15 cellular contexts compared by ENCODE assay signal in genomic region chr2:148493822-148494563, GRCh38.
DNase-seq lines count a peak whose midpoint lies in the region; ATAC-seq, FAIRE-seq and TF ChIP-seq lines count a peak whose summit lies in the region.
"Had no signal": no experiment of that assay in that cellular context is flagged by ENCODE, and none has a peak within 500 bp of the region (broad histone marks: within the 10 kb centered on the region; RNA-seq: fewer than 3 reads in every experiment).

No MANE protein-coding gene starts in this region.

- CTCF ChIA-PET in K562 (lab: Yijun Ruan, JAX; ENCODE audit: low intra/inter-chr PET ratio) = interaction anchor here (0.7 kb wide), 1 partner anchor 571 kb away, joined by 3 read pairs; no protein-coding TSS in a partner anchor

- H2AFZ ChIP-seq in K562 (ENCODE audit: low read depth, low read length) = peak overlapping the region; percentile 64
- H2AFZ ChIP-seq: PC-9 had no signal

- ATAC-seq in GM18858 (IDR thresholded peaks at IDR 0.05; ENCODE audit: unreplicated experiment) = peak; percentile 58
- peak; percentile 59 for ATAC-seq in GM21619 (IDR thresholded peaks at IDR 0.05; ENCODE audit: unreplicated experiment)
- peak; percentile 72 for ATAC-seq in HG03432 (IDR thresholded peaks at IDR 0.05; ENCODE audit: unreplicated experiment)
- ATAC-seq in K562 = no peak
- ATAC-seq in stimulated activated naive CD8-positive, alpha-beta T cell treated with anti-CD3 and anti-CD28 coated beads, Interleukin-15, Interleukin-2, amounts not matched to agents 100 U/mL and 50 U/mL, for 24 hours = no peak
- no peak for ATAC-seq in effector memory CD8-positive, alpha-beta T cell (replicated peaks)
- ATAC-seq: activated T-cell treated with anti-CD3 and anti-CD28 coated beads, Interleukin-2, amount 50 U/mL, for 72 hours had no signal

- no peaks in the 10 kb centered on the region for H3K79me2 ChIP-seq in K562 (ENCODE audit: control insufficient read depth, insufficient read depth, low read length)

- DNase-seq in K562 (ENCODE audit: extremely low read depth in 1 of 4, low spot score in 3 of 4) (no peak), right atrium auricular region (ENCODE audit: low spot score) (no peak), NCI-H526 (lab: John Stamatoyannopoulos, UW) (no peak)
- no peak for DNase-seq in stimulated activated naive CD8-positive, alpha-beta T cell treated with anti-CD3 and anti-CD28 coated beads, Interleukin-15, Interleukin-2, amounts not matched to agents 100 U/mL and 50 U/mL, for 24 hours
- no peak for DNase-seq in effector memory CD8-positive, alpha-beta T cell
- DNase-seq: activated T-cell treated with anti-CD3 and anti-CD28 coated beads, Interleukin-2, amount 50 U/mL, for 72 hours; brain microvascular endothelial cell; mesenchymal stem cell; PC-9 had no signal

- H3K9ac ChIP-seq in K562 (ENCODE audit: insufficient read depth in 1 of 2, low read depth in 2 of 2, low read length in 2 of 2) = no peak overlapping the region
- H3K9ac ChIP-seq: BLaER1 had no signal

- no peak for TF ChIP-seq POLR2A in K562 (conservative IDR thresholded peaks at IDR 0.05)

- intact Hi-C loops in K562 (cut with micrococcal nuclease) = no loop called here

- H3K36me3 Mint-ChIP-seq in effector memory CD8-positive, alpha-beta T cell (ENCODE audit: insufficient read depth) = peaks cover 10% of the 10 kb centered on the region

- BruUV-seq in K562 (replicated peaks; lab: Mats Ljungman, UMichigan) = no TSS peak

- TF ChIP-seq CTCF in K562 (IDR thresholded peaks at IDR 0.05 in 2 of 3, conservative IDR thresholded peaks at IDR 0.05 in 1 of 3; ENCODE audit: insufficient read depth in 2 of 3, low read depth in 1 of 3, low read length in 3 of 3) (no peak), right atrium auricular region (IDR thresholded peaks at IDR 0.05) (no peak)

- WGBS in K562 (ENCODE audit: insufficient coverage, low coverage, missing lambda C conversion rate) = 5% methylated on average over 2 of the region's 2 CpGs

- no peaks in the 10 kb centered on the region for H3K27me3 Mint-ChIP-seq in effector memory CD8-positive, alpha-beta T cell

- H3K36me3 ChIP-seq in K562 (ENCODE audit: control insufficient read depth, insufficient read depth, low read length) (no peaks in the 10 kb centered on the region), right atrium auricular region (peaks cover 12% of the 10 kb centered on the region)
- H3K36me3 ChIP-seq: brain microvascular endothelial cell, thoracic aorta had no signal

- H3K27ac ChIP-seq in K562 (ENCODE audit: extremely low read depth, low read depth, low read length) = no peak overlapping the region
- no peak overlapping the region for H3K27ac ChIP-seq in right atrium auricular region
- H3K27ac ChIP-seq: BLaER1, brain microvascular endothelial cell, PC-9, thoracic aorta, VCaP had no signal

- H3K9me3 Mint-ChIP-seq in effector memory CD8-positive, alpha-beta T cell = no peaks in the 10 kb centered on the region
- H3K9me3 Mint-ChIP-seq: activated T-cell treated with anti-CD3 and anti-CD28 coated beads, Interleukin-2, amount 50 U/mL, for 72 hours had no signal

- POLR2A ChIA-PET in K562 (lab: Yijun Ruan, JAX) = interaction anchor here (0.7 kb wide), 1 partner anchor 11 kb away, joined by 3 read pairs; no protein-coding TSS in a partner anchor

- H3K27me3 ChIP-seq in K562 (ENCODE audit: control insufficient read depth in 2 of 2, insufficient read depth in 2 of 2, low read length in 2 of 2) (no peaks in the 10 kb centered on the region), right atrium auricular region (no peaks in the 10 kb centered on the region)
- H3K27me3 ChIP-seq: BLaER1, brain microvascular endothelial cell had no signal

- H3K4me1 ChIP-seq in K562 (replicated peaks in 1 of 2; ENCODE audit: control insufficient read depth in 2 of 2, insufficient read depth in 2 of 2, low read length in 2 of 2) = no peaks in the 10 kb centered on the region; a peak in 1 of 5 replicates
- H3K4me1 ChIP-seq in right atrium auricular region = no peaks in the 10 kb centered on the region

- FAIRE-seq in K562 (lab: Jason Lieb, UNC) = no peak

- H3K9me1 ChIP-seq in K562 (ENCODE audit: control insufficient read depth, insufficient read depth, low read length) = no peaks in the 10 kb centered on the region

- in situ Hi-C loops in K562 (cut with MboI) = no loop called here

- no peak for TF ChIP-seq RAD21 in K562 (CRISPR knock-in tag; conservative IDR thresholded peaks at IDR 0.05 in 1 of 2, IDR thresholded peaks at IDR 0.05 in 1 of 2)

- H3K27ac Mint-ChIP-seq in effector memory CD8-positive, alpha-beta T cell = no peak overlapping the region
- H3K27ac Mint-ChIP-seq: activated T-cell treated with anti-CD3 and anti-CD28 coated beads, Interleukin-2, amount 50 U/mL, for 72 hours had no signal

- no peak overlapping the region for H3K4me3 Mint-ChIP-seq in effector memory CD8-positive, alpha-beta T cell
- H3K4me3 Mint-ChIP-seq: activated T-cell treated with anti-CD3 and anti-CD28 coated beads, Interleukin-2, amount 50 U/mL, for 72 hours had no signal

- H3K4me1 Mint-ChIP-seq in effector memory CD8-positive, alpha-beta T cell (ENCODE audit: low read depth in 2 of 2) = no peaks in the 10 kb centered on the region

- TF ChIP-seq EP300 in K562 (IDR thresholded peaks at IDR 0.05; ENCODE audit: low read length) = no peak

- no peaks in the 10 kb centered on the region for H3K9me3 ChIP-seq in K562 (replicated peaks; ENCODE audit: control insufficient read depth, insufficient read depth, low read depth, low read length)
- H3K9me3 ChIP-seq in right atrium auricular region = no peaks in the 10 kb centered on the region
- H3K9me3 ChIP-seq: BLaER1, thoracic aorta had no signal

- H3K4me3 ChIP-seq in K562 (no peak overlapping the region), right atrium auricular region (no peak overlapping the region)
- H3K4me3 ChIP-seq: BLaER1, PC-9, thoracic aorta had no signal

- no peaks in the 10 kb centered on the region for H4K20me1 ChIP-seq in K562 (replicated peaks; ENCODE audit: control insufficient read depth, insufficient read depth, low read length)
- H4K20me1 ChIP-seq: BLaER1 had no signal

- H3K4me2 ChIP-seq in K562 (ENCODE audit: insufficient read depth, low read length) = no peak overlapping the region
- H3K4me2 ChIP-seq: BLaER1, PC-9 had no signal

TF ChIP-seq in K562, 482 proteins besides CTCF, POLR2A, EP300 and RAD21 (continues in another document):
- TF ChIP-seq ZC3H8 (IDR thresholded peaks at IDR 0.05) (no peak), ARID4B (CRISPR knock-in tag; IDR thresholded peaks at IDR 0.05) (no peak), PML (IDR thresholded peaks at IDR 0.05; ENCODE audit: low read length) (no peak), MEF2A (IDR thresholded peaks at IDR 0.05; ENCODE audit: control insufficient read depth, low read depth, low read length) (no peak), GATAD2A (IDR thresholded peaks at IDR 0.05) (no peak)

Comparison
In these comparisons a context has a peak if more than half of its experiments do, and no peak if none do; other contexts are left out.
1. ATAC-seq: peak in GM18858 (single experiment), GM21619 (single experiment) and HG03432 (single experiment); none in K562 (single experiment), stimulated activated naive CD8-positive, alpha-beta T cell treated with anti-CD3 and anti-CD28 coated beads, Interleukin-15, Interleukin-2, amounts not matched to agents 100 U/mL and 50 U/mL, for 24 hours (single experiment) and effector memory CD8-positive, alpha-beta T cell (single experiment).